12 cellular contexts compared by ENCODE assay signal in the genomic region with DNA sequence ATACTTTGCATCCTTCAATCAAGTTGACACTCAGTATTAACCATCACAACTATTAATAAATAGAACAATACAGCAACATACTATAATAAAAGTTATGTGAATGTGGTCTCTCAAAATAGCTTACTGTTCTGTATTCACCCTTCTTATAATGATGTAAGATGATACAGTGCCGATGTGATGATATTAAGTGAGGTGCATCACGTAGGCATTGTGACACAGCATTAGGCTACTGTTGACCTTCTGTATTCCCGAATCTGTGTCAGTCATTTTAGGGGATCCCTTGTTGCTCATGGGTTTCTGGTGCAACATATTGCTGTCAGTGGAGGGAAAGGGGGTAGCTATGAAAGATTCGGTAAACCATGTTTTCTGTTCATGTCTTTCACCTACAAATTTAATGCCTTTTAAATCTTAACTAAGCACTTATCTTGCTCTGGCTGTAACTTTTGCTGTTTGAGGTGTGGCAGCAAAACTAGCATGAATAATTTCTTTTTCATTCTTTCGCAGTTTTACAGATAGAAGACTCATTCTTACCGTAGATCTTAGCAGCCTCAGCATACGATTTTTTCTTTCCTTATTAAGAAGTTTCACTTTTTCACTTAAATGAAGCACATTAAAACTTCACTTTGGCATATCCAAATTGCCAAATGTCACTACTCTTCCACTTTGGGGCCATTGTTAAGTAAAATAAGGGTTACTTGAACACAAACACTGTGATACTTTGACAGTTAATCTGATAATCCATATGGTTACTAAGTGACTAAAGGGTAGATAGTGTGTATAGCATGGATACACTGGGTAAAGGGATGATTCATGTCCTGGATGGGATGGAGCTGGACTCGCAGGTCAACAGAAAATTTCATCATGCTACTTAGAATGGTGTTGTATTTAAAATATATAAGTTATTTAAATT. TPM values are rescaled to one million over a fixed set of nuclear protein-coding genes. Genes with fewer than 3 reads are reported as not detected.
A peak's percentile ranks its signal among the peaks of the same experiment; 100 is the strongest.
DNase-seq lines count a peak whose midpoint lies in the region; ATAC-seq, FAIRE-seq and TF ChIP-seq lines count a peak whose summit lies in the region.
"Had no signal": no experiment of that assay in that cellular context is flagged by ENCODE, and none has a peak within 500 bp of the region (broad histone marks: within the 10 kb centered on the region; RNA-seq: fewer than 3 reads in every experiment).

No MANE protein-coding gene starts in this region.

- no peak overlapping the region for H3K4me2 ChIP-seq in HepG2 (ENCODE audit: low read depth, low read length)

- POLR2A ChIA-PET in HepG2 (lab: Yijun Ruan, JAX), result interaction anchor here (1.1 kb wide), 1 partner anchor 196 kb away, joined by 3 read pairs; no protein-coding TSS in a partner anchor

- H3K4me3 ChIP-seq in bronchial epithelial cell (ENCODE audit: low read depth, low read length), result no peak overlapping the region
- H3K4me3 ChIP-seq in HepG2 (replicated peaks in 1 of 3; ENCODE audit: insufficient read depth in 1 of 3, low read depth in 2 of 3, low read length in 3 of 3), result no peak overlapping the region
- no peak overlapping the region for H3K4me3 ChIP-seq in esophagus squamous epithelium

- peaks cover 43% of the 10 kb centered on the region for H3K4me1 ChIP-seq in HepG2 (ENCODE audit: insufficient read depth, low read length)
- peaks cover 0 to 47% (median 8%) of the 10 kb centered on the region in 3 donors for H3K4me1 ChIP-seq in esophagus squamous epithelium

- TF ChIP-seq CTCF in bronchial epithelial cell (IDR thresholded peaks at IDR 0.05; ENCODE audit: insufficient read depth, low read length, severe bottlenecking) (no peak), HepG2 (CRISPR knock-in tag; IDR thresholded peaks at IDR 0.05) (no peak), esophagus squamous epithelium (IDR thresholded peaks at IDR 0.05) (no peak)

- no peak for TF ChIP-seq RAD21 in HepG2 (CRISPR knock-in tag; IDR thresholded peaks at IDR 0.05)

- ATAC-seq in HepG2 (peak; percentile 59; the same call in 2 of the 3 replicates), GM19467 (IDR thresholded peaks at IDR 0.05; ENCODE audit: unreplicated experiment) (no peak), GM18520 (IDR thresholded peaks at IDR 0.05; ENCODE audit: unreplicated experiment) (no peak)

- H3K9me3 ChIP-seq in HepG2 (ENCODE audit: low read length) (no peaks in the 10 kb centered on the region), esophagus squamous epithelium (no peaks in the 10 kb centered on the region)

- H3K27ac ChIP-seq in HepG2 (ENCODE audit: extremely low read length, insufficient read depth, low read length) (no peak overlapping the region), esophagus squamous epithelium (peak overlapping the region in 1 of 4 donors; percentile 26)

- WGBS in HepG2 (ENCODE audit: low lambda C conversion rate), result 94% methylated on average over 8 of the region's 8 CpGs
- WGBS in esophagus squamous epithelium, 2 donors, result 54 to 74% methylated on average over 8 of the region's 8 CpGs

- peaks cover 42% of the 10 kb centered on the region for H4K20me1 ChIP-seq in HepG2 (ENCODE audit: insufficient read depth, low read length)

- no peak for FAIRE-seq in bronchial epithelial cell (lab: Jason Lieb, UNC)
- no peak for FAIRE-seq in HepG2 (lab: Jason Lieb, UNC)

- TF ChIP-seq POLR2A in HepG2 (IDR thresholded peaks at IDR 0.05; ENCODE audit: insufficient read depth in 1 of 2, low read depth in 2 of 2, low read length in 2 of 2) (no peak), esophagus squamous epithelium (IDR thresholded peaks at IDR 0.05) (no peak)

- in situ Hi-C loops in HepG2 (cut with HindIII; ENCODE audit: extremely low pct_ligation_motif_present, low pct_unique_long_range_greater_than_20kb), result no loop called here

- H3K79me2 ChIP-seq in HepG2 (ENCODE audit: insufficient read depth, low read length), result peaks cover 95% of the 10 kb centered on the region

- DNase-seq in EL (peak; percentile 58), LHCN-M2 (ENCODE audit: low read depth) (peak; percentile 48), bronchial epithelial cell (ENCODE audit: low read depth) (peak; percentile 80), HepG2 (ENCODE audit: low spot score) (peak; percentile 37), cortex of kidney (lab: John Stamatoyannopoulos, UW) (no peak), esophagus squamous epithelium (lab: John Stamatoyannopoulos, UW) (no peak)
- DNase-seq: activated T-cell treated with anti-CD3 and anti-CD28 coated beads, Interleukin-2, amount 50 U/mL, for 48 hours; NCI-H2227 treated with DMSO at 0.1 percent for 48 hours; SHP77; stimulated activated CD4-positive, alpha-beta T cell treated with anti-CD3 and anti-CD28 coated beads, Interleukin-4, amount 100 ng/mL, for 4 hours had no signal

- H3K9ac ChIP-seq in HepG2 (ENCODE audit: insufficient read depth, low read depth, low read length), result no peak overlapping the region

- H3K27me3 ChIP-seq in bronchial epithelial cell (ENCODE audit: control insufficient read depth, insufficient read depth, low read length) (no peaks in the 10 kb centered on the region), HepG2 (ENCODE audit: control insufficient read depth in 1 of 2, insufficient read depth in 2 of 2, low read length in 2 of 2) (no peaks in the 10 kb centered on the region), esophagus squamous epithelium (no peaks in the 10 kb centered on the region)

- BruUV-seq in HepG2 (replicated peaks; lab: Mats Ljungman, UMichigan), result no TSS peak

- no peak for TF ChIP-seq EP300 in HepG2 (IDR thresholded peaks at IDR 0.05; ENCODE audit: low read depth in 2 of 2, low read length in 2 of 2)
- no peak for TF ChIP-seq EP300 in HepG2 (CRISPR knock-in tag; IDR thresholded peaks at IDR 0.05; ENCODE audit: borderline replicate concordance)

- CTCF ChIA-PET in HepG2 (lab: Yijun Ruan, JAX; ENCODE audit: low intra/inter-chr PET ratio, low total read pairs), result no interaction called here

- intact Hi-C loops in HepG2 (cut with micrococcal nuclease; ENCODE audit: unreplicated experiment) (no loop called here), esophagus squamous epithelium (cut with DNase I) (no loop called here)

- H3K36me3 ChIP-seq in bronchial epithelial cell (ENCODE audit: control insufficient read depth, insufficient read depth, low read length) (no peaks in the 10 kb centered on the region), HepG2 (replicated peaks in 1 of 2; ENCODE audit: control insufficient read depth in 1 of 2, insufficient read depth in 2 of 2, low read length in 2 of 2) (peaks cover 3 to 20% of the 10 kb centered on the region in 2 experiments; a peak in 3 of 5 replicates), esophagus squamous epithelium (no peaks in the 10 kb centered on the region)

- no peak overlapping the region for H2AFZ ChIP-seq in HepG2 (ENCODE audit: low read length)

TF ChIP-seq in HepG2, 621 proteins besides CTCF, POLR2A, EP300 and RAD21 (continues in another document):
- TF ChIP-seq HMGA1 (CRISPR knock-in tag; conservative IDR thresholded peaks at IDR 0.05), result no peak
- TF ChIP-seq, protein P1, sequence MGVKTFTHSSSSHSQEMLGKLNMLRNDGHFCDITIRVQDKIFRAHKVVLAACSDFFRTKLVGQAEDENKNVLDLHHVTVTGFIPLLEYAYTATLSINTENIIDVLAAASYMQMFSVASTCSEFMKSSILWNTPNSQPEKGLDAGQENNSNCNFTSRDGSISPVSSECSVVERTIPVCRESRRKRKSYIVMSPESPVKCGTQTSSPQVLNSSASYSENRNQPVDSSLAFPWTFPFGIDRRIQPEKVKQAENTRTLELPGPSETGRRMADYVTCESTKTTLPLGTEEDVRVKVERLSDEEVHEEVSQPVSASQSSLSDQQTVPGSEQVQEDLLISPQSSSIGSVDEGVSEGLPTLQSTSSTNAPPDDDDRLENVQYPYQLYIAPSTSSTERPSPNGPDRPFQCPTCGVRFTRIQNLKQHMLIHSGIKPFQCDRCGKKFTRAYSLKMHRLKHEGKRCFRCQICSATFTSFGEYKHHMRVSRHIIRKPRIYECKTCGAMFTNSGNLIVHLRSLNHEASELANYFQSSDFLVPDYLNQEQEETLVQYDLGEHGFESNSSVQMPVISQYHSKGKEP (CRISPR knock-in tag; IDR thresholded peaks at IDR 0.05), result no peak
- TF ChIP-seq TBP (CRISPR knock-in tag; IDR thresholded peaks at IDR 0.05), result no peak

RNA-seq across cellular contexts. Expression of a gene that starts 29.6 kb away (rescaled TPM):
- 8.3 and 12.6 TPM in 2 replicates for total RNA-seq in LHCN-M2 (2014; rRNA removed)
- polyA plus RNA-seq in LHCN-M2 (2012), result 6.4 TPM
- total RNA-seq in bronchial epithelial cell, result 8.8 and 11.1 TPM in 2 replicates
- total RNA-seq in HepG2 (2016; rRNA removed; fragmentation: Illumina TruSeq; extraction: Trizol), result 20.5 and 49.3 TPM in 2 replicates
- 24.3 and 24.8 TPM in 2 replicates for total RNA-seq in HepG2 (2016; cell fraction: cytosol; rRNA removed; fragmentation: Illumina TruSeq; extraction: Trizol; ENCODE audit: low read depth)
- 18.4 and 45.8 TPM in 2 replicates for total RNA-seq in HepG2 (2016; cell fraction: insoluble cytoplasmic fraction; rRNA removed; fragmentation: Illumina TruSeq; extraction: Trizol)
- total RNA-seq in HepG2 (2016; cell fraction: membrane; rRNA removed; fragmentation: Illumina TruSeq; extraction: Trizol), result 11.3 and 13.6 TPM in 2 replicates
- total RNA-seq in HepG2 (2016; cell fraction: nucleus; rRNA removed; fragmentation: Illumina TruSeq; extraction: Trizol), result 56.4 and 58.5 TPM in 2 replicates
- 38.4 and 54.3 TPM in 2 replicates for polyA plus RNA-seq in HepG2 (2011; rRNA removed)
- 16.2 and 21.9 TPM in 2 replicates for polyA plus RNA-seq in HepG2 (2011; cell fraction: cytosol; rRNA removed)
- polyA plus RNA-seq in HepG2 (2011; cell fraction: nucleus; rRNA removed), result 40.8 and 43.9 TPM in 2 replicates
- 11.1 and 13.6 TPM in 2 replicates for polyA plus RNA-seq in HepG2 (2012)
- 0.27 and 0.49 TPM in 2 replicates for polyA plus RNA-seq in HepG2 (2016; cell fraction: cytosol; fragmentation: Illumina TruSeq; extraction: Trizol; ENCODE audit: low read depth)
- polyA plus RNA-seq in HepG2 (2016; cell fraction: insoluble cytoplasmic fraction; fragmentation: Illumina TruSeq; extraction: Trizol; ENCODE audit: low read depth), result 14.9 and 15.4 TPM in 2 replicates
- 1.1 and 1.6 TPM in 2 replicates for polyA plus RNA-seq in HepG2 (2016; cell fraction: membrane; fragmentation: Illumina TruSeq; extraction: Trizol; ENCODE audit: low read depth)
- polyA plus RNA-seq in HepG2 (2016; cell fraction: nucleus; fragmentation: Illumina TruSeq; extraction: Trizol; ENCODE audit: insufficient read depth, low read depth), result 44.4 and 51.2 TPM in 2 replicates
- 42.0 and 124 TPM in 2 replicates for polyA minus RNA-seq in HepG2 (2011; rRNA and poly(A)+ RNA removed; ENCODE audit: low replicate concordance)
- polyA minus RNA-seq in HepG2 (2011; cell fraction: cytosol; rRNA and poly(A)+ RNA removed), result 77.0 and 77.2 TPM in 2 replicates
- polyA minus RNA-seq in HepG2 (2011; cell fraction: nucleus; rRNA and poly(A)+ RNA removed), result 142 and 175 TPM in 2 replicates
- total RNA-seq in esophagus squamous epithelium, result 10 to 100 TPM; 15.7 to 59.3 (median 30.1) TPM

Comparison
In these comparisons a context has a peak if more than half of its experiments do, and no peak if none do; other contexts are left out.
1. DNase-seq: peak in EL (single experiment), LHCN-M2 (single experiment), bronchial epithelial cell (single experiment) and HepG2 (single experiment); none in cortex of kidney (single experiment) and esophagus squamous epithelium (single experiment).